In the genomic region with DNA sequence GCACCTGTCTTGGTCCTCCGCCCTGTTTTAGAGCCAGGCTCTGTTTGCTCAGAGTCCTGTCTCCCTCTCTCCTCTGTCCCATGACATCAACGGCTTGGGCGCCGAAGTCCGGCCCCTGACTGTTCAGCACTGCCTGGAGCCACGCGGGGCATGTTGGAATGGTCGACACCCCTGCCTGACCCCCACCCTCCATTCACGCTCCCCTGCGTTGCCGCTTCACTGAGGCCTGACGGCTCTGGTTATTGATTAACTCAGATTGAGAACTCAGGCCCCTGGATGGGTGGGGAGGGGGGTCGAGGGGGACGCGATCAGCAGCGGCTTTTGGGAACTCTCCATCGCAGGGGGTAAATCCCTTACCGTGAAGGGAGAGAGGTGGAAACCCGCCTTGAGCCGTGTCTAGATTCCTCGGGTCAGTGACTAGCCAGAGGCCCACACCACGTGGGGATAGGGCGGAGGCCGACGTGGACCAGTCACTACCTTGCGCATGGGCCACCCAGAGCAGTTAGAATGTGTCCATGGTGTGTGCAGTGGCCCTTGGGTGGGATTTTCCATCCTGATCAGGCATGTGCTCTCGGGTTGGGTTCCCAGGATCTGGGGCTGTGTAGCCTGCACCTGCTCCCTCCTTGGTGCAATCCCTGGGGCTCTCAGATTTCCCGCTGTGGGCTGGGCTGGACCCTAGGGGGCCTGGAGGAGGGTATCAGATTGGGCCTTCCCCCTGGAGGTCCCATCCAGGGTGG, we compare ENCODE assay signal across 12 cellular contexts. TPM values are rescaled to one million over a fixed set of nuclear protein-coding genes. Genes with fewer than 3 reads are reported as not detected.
DNase-seq lines count a peak whose midpoint lies in the region; ATAC-seq and TF ChIP-seq lines count a peak whose summit lies in the region.
"Had no signal": no experiment of that assay in that cellular context is flagged by ENCODE, and none has a peak within 500 bp of the region (broad histone marks: within the 10 kb centered on the region; RNA-seq: fewer than 3 reads in every experiment).

No MANE protein-coding gene starts in this region.

- ATAC-seq in GM18858 (IDR thresholded peaks at IDR 0.05; ENCODE audit: unreplicated experiment), result no peak
- ATAC-seq in GM21529 (IDR thresholded peaks at IDR 0.05; ENCODE audit: unreplicated experiment), result no peak

- no peak overlapping the region for H3K4me2 ChIP-seq in mammary epithelial cell (ENCODE audit: insufficient read depth, low read depth, low read length)

- no peaks in the 10 kb centered on the region for H3K9me3 Mint-ChIP-seq in mesothelial cell of epicardium

- dilution Hi-C loops in mammary epithelial cell (cut with HindIII; ENCODE audit: low sequenced_read_pairs), result no loop called here

- no peak overlapping the region for H3K27ac ChIP-seq in breast epithelium
- H3K27ac ChIP-seq in mammary epithelial cell (ENCODE audit: insufficient read depth, low read depth, low read length), result no peak overlapping the region
- H3K27ac ChIP-seq in dorsolateral prefrontal cortex, result no peak overlapping the region
- no peak overlapping the region for H3K27ac ChIP-seq in tibial artery
- H3K27ac ChIP-seq: body of pancreas had no signal

- WGBS in mammary epithelial cell (ENCODE audit: low coverage, missing lambda C conversion rate), result 65% methylated on average over 23 of the region's 28 CpGs

- peak overlapping the region; percentile 89 for H3K4me3 Mint-ChIP-seq in mesothelial cell of epicardium

- H3K9me3 ChIP-seq in breast epithelium (no peaks in the 10 kb centered on the region), mammary epithelial cell (replicated peaks; ENCODE audit: insufficient read depth, low read length) (no peaks in the 10 kb centered on the region), tibial artery (no peaks in the 10 kb centered on the region)
- H3K9me3 ChIP-seq: body of pancreas had no signal

- H3K27me3 ChIP-seq in breast epithelium, result peaks cover 0 to 22% of the 10 kb centered on the region in 2 donors
- H3K27me3 ChIP-seq in mammary epithelial cell (ENCODE audit: insufficient read depth, low read length), result peaks cover 26% of the 10 kb centered on the region
- H3K27me3 ChIP-seq in dorsolateral prefrontal cortex, result peaks cover 0 to 46% (median 31%) of the 10 kb centered on the region in 45 donors
- H3K27me3 ChIP-seq in tibial artery, result peaks cover 0 to 59% of the 10 kb centered on the region in 2 donors

- H3K4me1 Mint-ChIP-seq in mesothelial cell of epicardium, result peaks cover 84% of the 10 kb centered on the region

- no peaks in the 10 kb centered on the region for H3K36me3 Mint-ChIP-seq in mesothelial cell of epicardium

- H3K4me1 ChIP-seq in breast epithelium (no peaks in the 10 kb centered on the region), mammary epithelial cell (ENCODE audit: insufficient read depth, low read length) (peaks cover 3% of the 10 kb centered on the region), tibial artery (peaks cover 0 to 16% (median 14%) of the 10 kb centered on the region in 4 donors)

- no peaks in the 10 kb centered on the region for H3K27me3 Mint-ChIP-seq in mesothelial cell of epicardium (ENCODE audit: low read depth)

- H3K79me2 ChIP-seq in mammary epithelial cell (ENCODE audit: insufficient read depth, low read length), result no peaks in the 10 kb centered on the region

- intact Hi-C loops in breast epithelium (cut with DNase I; ENCODE audit: low total_unique reads), result no loop called here
- intact Hi-C loops in mammary epithelial cell (cut with micrococcal nuclease), result no loop called here
- intact Hi-C loops in dorsolateral prefrontal cortex (cut with DNase I), result no loop called here
- intact Hi-C loops in tibial artery (cut with DNase I; ENCODE audit: low total_unique reads), result no loop called here

- no peak for TF ChIP-seq CTCF in breast epithelium (IDR thresholded peaks at IDR 0.05)
- TF ChIP-seq CTCF in mammary epithelial cell (conservative IDR thresholded peaks at IDR 0.05 in 1 of 2, IDR thresholded peaks at IDR 0.05 in 1 of 2; ENCODE audit: extremely low read depth in 1 of 2, insufficient read depth in 1 of 2, low read depth in 1 of 2, low read length in 2 of 2), result no peak
- TF ChIP-seq CTCF in dorsolateral prefrontal cortex (IDR thresholded peaks at IDR 0.05 in 54 of 56, conservative IDR thresholded peaks at IDR 0.05 in 2 of 56; ENCODE audit: low read depth in 1 of 56, partially characterized antibody in 56 of 56), result no peak
- no peak for TF ChIP-seq CTCF in mesothelial cell of epicardium (IDR thresholded peaks at IDR 0.05; ENCODE audit: unreplicated experiment)
- no peak for TF ChIP-seq CTCF in tibial artery (IDR thresholded peaks at IDR 0.05)

- TF ChIP-seq POLR2A in breast epithelium (IDR thresholded peaks at IDR 0.05), result no peak

- no peak overlapping the region for H2AFZ ChIP-seq in mammary epithelial cell (ENCODE audit: low read depth, low read length)

- no TSS peak for BruUV-seq in mammary epithelial cell (replicated peaks; lab: Mats Ljungman, UMichigan)

- H4K20me1 ChIP-seq in mammary epithelial cell (ENCODE audit: insufficient read depth, low read length), result no peaks in the 10 kb centered on the region

- H3K4me3 ChIP-seq in breast epithelium (peak overlapping the region; percentile 35 to 78 (median 56)), mammary epithelial cell (replicated peaks in 1 of 3; ENCODE audit: insufficient read depth in 1 of 3, low read depth in 2 of 3, low read length in 3 of 3) (no peak overlapping the region), dorsolateral prefrontal cortex (peak overlapping the region in 37 of 59 donors; percentile 26 to 69 (median 54)), tibial artery (peak overlapping the region; percentile 31 to 48)
- H3K4me3 ChIP-seq: body of pancreas had no signal

- in situ Hi-C loops in mammary epithelial cell (cut with MboI; ENCODE audit: low sequenced_read_pairs in 2 of 2), result no loop called here

- DNase-seq in breast epithelium (ENCODE audit: low spot score in 2 of 2) (no peak), mammary epithelial cell (no peak), dorsolateral prefrontal cortex (no peak), mesothelial cell of epicardium (ENCODE audit: low spot score in 2 of 2, unreplicated experiment in 2 of 2) (no peak), tibial artery (no peak), NCI-H2196 (lab: John Stamatoyannopoulos, UW; ENCODE audit: unreplicated experiment) (no peak)
- DNase-seq: activated CD4-positive, alpha-beta T cell treated with anti-CD3 and anti-CD28 coated beads, Interleukin-2, amount 50 U/mL, for 1 hour; body of pancreas; NCI-H2107 had no signal

- peak overlapping the region; percentile 94 for H3K27ac Mint-ChIP-seq in mesothelial cell of epicardium

- CTCF ChIA-PET in mammary epithelial cell (lab: Charles Lee; ENCODE audit: low non-redundant PET), result no interaction called here

- no peak overlapping the region for H3K9ac ChIP-seq in mammary epithelial cell (ENCODE audit: insufficient read depth, low read length)

- H3K36me3 ChIP-seq in breast epithelium, result no peaks in the 10 kb centered on the region
- H3K36me3 ChIP-seq in mammary epithelial cell (ENCODE audit: insufficient read depth, low read length), result no peaks in the 10 kb centered on the region
- no peaks in the 10 kb centered on the region for H3K36me3 ChIP-seq in tibial artery

RNA-seq across cellular contexts. Expression of a gene that starts 1.0 kb away (rescaled TPM):
- total RNA-seq in breast epithelium (1 to 10 TPM in 1 of 3 donors, under 1 TPM in 2; 0.16 to 1.8 (median 0.98) TPM), mammary epithelial cell (not detected), dorsolateral prefrontal cortex (1 to 10 TPM in 38 of 120 experiments, under 1 TPM in 51, not detected in 31; 0.19 to 4.3 (median 0.85) TPM), mesothelial cell of epicardium (64.8 to 68.2 TPM (median 65.7 TPM) in 3 replicates)
- polyA plus RNA-seq in mammary epithelial cell, result not detected
- not detected for polyA minus RNA-seq in mammary epithelial cell
- total RNA-seq: HT1080 had no signal

RNA-seq across cellular contexts. Expression of a gene that starts 25.0 kb away (rescaled TPM):
- 10 to 100 TPM in 2 of 3 donors, not detected in 1; 12.8 to 33.8 TPM for total RNA-seq in breast epithelium
- 10 to 100 TPM in 1 of 2 donors, 1 to 10 TPM in 1; 3.1 to 13.8 TPM for total RNA-seq in mammary epithelial cell
- polyA plus RNA-seq in mammary epithelial cell, result 2.0 TPM
- polyA minus RNA-seq in mammary epithelial cell, result 2.3 TPM
- under 1 TPM in 1 of 120 experiments, not detected in 119; 0.29 TPM for total RNA-seq in dorsolateral prefrontal cortex
- 0.09 to 0.27 TPM (median 0.22 TPM) in 3 replicates for total RNA-seq in mesothelial cell of epicardium
- total RNA-seq: HT1080 had no signal

RNA-seq across cellular contexts. Expression of a gene that starts 30.2 kb away (rescaled TPM):
- total RNA-seq in breast epithelium, result 10 to 100 TPM; 26.9 to 61.6 (median 50.1) TPM
- 100 to 1,000 TPM in 1 of 2 donors, 10 to 100 TPM in 1; 63.2 to 105 TPM for total RNA-seq in mammary epithelial cell
- polyA plus RNA-seq in mammary epithelial cell, result 44.6 TPM
- polyA minus RNA-seq in mammary epithelial cell, result 80.4 TPM
- total RNA-seq in dorsolateral prefrontal cortex, result 100 to 1,000 TPM in 2 of 120 experiments, 10 to 100 TPM in 118; 49.9 to 110 (median 68.5) TPM
- total RNA-seq in mesothelial cell of epicardium, result 69.5 to 74.6 TPM (median 73.5 TPM) in 3 replicates

RNA-seq across cellular contexts. Expression of a gene that starts 56.1 kb away (rescaled TPM):
- total RNA-seq in breast epithelium, result 10 to 100 TPM in 1 of 3 donors, under 1 TPM in 1, not detected in 1; 0.98 to 47.9 TPM
- total RNA-seq in mammary epithelial cell, result not detected
- polyA plus RNA-seq in mammary epithelial cell, result not detected
- polyA minus RNA-seq in mammary epithelial cell, result not detected
- 1 to 10 TPM in 51 of 120 experiments, under 1 TPM in 52, not detected in 17; 0.18 to 5.7 (median 0.98) TPM for total RNA-seq in dorsolateral prefrontal cortex
- 0.18 to 0.45 TPM (median 0.36 TPM) in 3 replicates for total RNA-seq in mesothelial cell of epicardium
- total RNA-seq: body of pancreas, HT1080 had no signal

Comparison
In these comparisons a context has a peak if more than half of its experiments do, and no peak if none do; other contexts are left out.
1. H3K4me3 ChIP-seq: peak in breast epithelium (3 of 3), dorsolateral prefrontal cortex (37 of 59) and tibial artery (2 of 2); none in mammary epithelial cell (0 of 3).
2. RNA of a gene that starts 1.0 kb away (total RNA-seq): 64.8 to 68.2 TPM in mesothelial cell of epicardium; 0.16 to 1.8 TPM in breast epithelium, 0.19 to 4.3 TPM in dorsolateral prefrontal cortex and not detected in mammary epithelial cell; every median in the first group is over 10 times any median in the second.